1 cellular context compared by ENCODE assay signal in the genomic region with DNA sequence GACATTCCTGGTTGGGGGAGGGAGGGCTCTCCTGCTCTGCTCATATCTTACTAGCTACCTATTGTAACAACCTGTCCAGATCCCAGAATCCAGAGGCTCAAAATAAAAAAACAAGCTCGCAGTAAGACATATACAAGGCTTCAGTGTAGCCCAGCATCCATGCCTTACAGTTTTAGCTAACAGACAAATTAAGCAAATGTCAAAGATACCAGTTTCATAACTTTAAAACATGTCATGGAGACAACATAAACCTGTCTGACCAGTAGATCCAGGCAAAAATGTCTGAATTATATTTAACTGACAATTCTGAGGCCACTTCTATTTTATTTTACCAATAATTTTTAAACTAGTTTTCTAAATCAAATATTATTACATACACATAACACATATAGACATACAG.
TF ChIP-seq lines count a peak whose summit lies in the region.

No MANE protein-coding gene starts in this region.

TF ChIP-seq in K562, 482 proteins besides CTCF, POLR2A, EP300 and RAD21 (continued from another document):
- TF ChIP-seq, protein P1, sequence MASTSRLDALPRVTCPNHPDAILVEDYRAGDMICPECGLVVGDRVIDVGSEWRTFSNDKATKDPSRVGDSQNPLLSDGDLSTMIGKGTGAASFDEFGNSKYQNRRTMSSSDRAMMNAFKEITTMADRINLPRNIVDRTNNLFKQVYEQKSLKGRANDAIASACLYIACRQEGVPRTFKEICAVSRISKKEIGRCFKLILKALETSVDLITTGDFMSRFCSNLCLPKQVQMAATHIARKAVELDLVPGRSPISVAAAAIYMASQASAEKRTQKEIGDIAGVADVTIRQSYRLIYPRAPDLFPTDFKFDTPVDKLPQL (IDR thresholded peaks at IDR 0.05; ENCODE audit: extremely low read depth, insufficient read length): no peak
- TF ChIP-seq POLR2AphosphoS2 (IDR thresholded peaks at IDR 0.05; ENCODE audit: low read length): no peak
- no peak for TF ChIP-seq ZNF274 (IDR thresholded peaks at IDR 0.05; ENCODE audit: borderline replicate concordance, low read depth, low read length)
- no peak for TF ChIP-seq ZNF699 (CRISPR knock-in tag; IDR thresholded peaks at IDR 0.05; ENCODE audit: insufficient replicate concordance)
- TF ChIP-seq FOS (IDR thresholded peaks at IDR 0.05; ENCODE audit: extremely low read depth, insufficient read length): no peak
- TF ChIP-seq, protein P2, sequence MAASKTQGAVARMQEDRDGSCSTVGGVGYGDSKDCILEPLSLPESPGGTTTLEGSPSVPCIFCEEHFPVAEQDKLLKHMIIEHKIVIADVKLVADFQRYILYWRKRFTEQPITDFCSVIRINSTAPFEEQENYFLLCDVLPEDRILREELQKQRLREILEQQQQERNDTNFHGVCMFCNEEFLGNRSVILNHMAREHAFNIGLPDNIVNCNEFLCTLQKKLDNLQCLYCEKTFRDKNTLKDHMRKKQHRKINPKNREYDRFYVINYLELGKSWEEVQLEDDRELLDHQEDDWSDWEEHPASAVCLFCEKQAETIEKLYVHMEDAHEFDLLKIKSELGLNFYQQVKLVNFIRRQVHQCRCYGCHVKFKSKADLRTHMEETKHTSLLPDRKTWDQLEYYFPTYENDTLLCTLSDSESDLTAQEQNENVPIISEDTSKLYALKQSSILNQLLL (CRISPR knock-in tag; IDR thresholded peaks at IDR 0.05; ENCODE audit: borderline replicate concordance): no peak
